In the genomic region with DNA sequence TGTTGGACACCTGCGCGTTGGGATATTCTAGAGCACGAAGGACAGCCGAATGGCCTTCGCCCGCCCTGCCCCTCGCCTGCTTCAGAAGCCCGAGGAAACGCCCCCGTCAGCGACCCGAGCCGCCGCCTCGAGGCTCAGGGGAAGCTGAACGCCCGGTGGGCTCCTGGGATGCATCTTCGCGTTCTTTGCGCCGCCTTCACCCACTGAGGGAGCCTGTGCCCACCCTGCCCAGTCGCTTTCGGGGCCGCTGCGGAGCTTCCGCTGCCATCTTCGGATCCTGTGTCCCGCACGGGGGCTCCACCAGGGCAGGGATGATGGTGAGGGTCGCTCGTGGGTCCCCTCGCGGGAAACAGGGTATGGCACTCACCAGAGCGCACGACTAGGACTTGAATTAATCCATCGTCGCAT, we compare ENCODE assay signal across 7 cellular contexts.
DNase-seq lines count a peak whose midpoint lies in the region; ATAC-seq, FAIRE-seq and TF ChIP-seq lines count a peak whose summit lies in the region.
"Not testable (repeated sequence)": the region's sequence is repeated elsewhere in the genome, so short reads cannot be mapped to it uniquely, and the experiment has no call there.

No MANE protein-coding gene starts in this region.

- SMC1A ChIA-PET in GM12878 (lab: Charles Lee; ENCODE audit: uncharacterized antibody, unreplicated experiment): not testable (repeated sequence)

- not testable (repeated sequence) for TF ChIP-seq EP300 in GM12878 (IDR thresholded peaks at IDR 0.05; ENCODE audit: borderline replicate concordance in 1 of 2, control insufficient read depth in 1 of 2, low read depth in 2 of 2, low read length in 2 of 2)

- H3K27me3 Mint-ChIP-seq in activated T-cell treated with anti-CD3 and anti-CD28 coated beads, Interleukin-2, amount 50 U/mL, for 24 hours: peaks cover 13% of the 10 kb centered on the region
- not testable (repeated sequence) for H3K27me3 Mint-ChIP-seq in glutamatergic neuron (ENCODE audit: unreplicated experiment)
- peaks cover 4 to 19% (median 7%) of the 10 kb centered on the region in 5 donors for H3K27me3 Mint-ChIP-seq in naive thymus-derived CD8-positive, alpha-beta T cell

- in situ Hi-C loops in GM12878 (cut with MboI): not testable (repeated sequence)

- peak overlapping the region; percentile 56 for H3K4me3 Mint-ChIP-seq in activated T-cell treated with anti-CD3 and anti-CD28 coated beads, Interleukin-2, amount 50 U/mL, for 24 hours
- peak overlapping the region; percentile 64 for H3K4me3 Mint-ChIP-seq in glutamatergic neuron (ENCODE audit: unreplicated experiment)
- H3K4me3 Mint-ChIP-seq in naive thymus-derived CD8-positive, alpha-beta T cell: peak overlapping the region; percentile 39 to 82 (median 65)

- H2AFZ ChIP-seq in GM12878 (ENCODE audit: control insufficient read depth, low read depth, low read length): not testable (repeated sequence)

- not testable (repeated sequence) for H4K20me1 ChIP-seq in GM12878 (ENCODE audit: control insufficient read depth, insufficient read depth)

- not testable (repeated sequence) for H3K9me3 ChIP-seq in Peyer's patch; GM12878 (replicated peaks; ENCODE audit: control insufficient read depth, insufficient read depth, low read length)

- 12% methylated on average over 29 of the region's 37 CpGs for WGBS in GM12878 (ENCODE audit: insufficient coverage, insufficient replicate concordance, low lambda C conversion rate, missing lambda C conversion rate)

- RAD21 ChIA-PET in GM12878 (lab: Charles Lee; ENCODE audit: unreplicated experiment): not testable (repeated sequence)

- peak overlapping the region; percentile 35; the same call in 1 of the 2 replicates for H3K4me3 ChIP-seq in GM08714 (ENCODE audit: low read length)
- H3K4me3 ChIP-seq in Peyer's patch: peak overlapping the region; percentile 30 to 47 (median 38)
- not testable (repeated sequence) for H3K4me3 ChIP-seq in GM12878

- H3K27me3 ChIP-seq in Peyer's patch; GM12878 (replicated peaks in 1 of 2; ENCODE audit: control insufficient read depth in 2 of 2, insufficient read depth in 2 of 2, low read length in 1 of 2): not testable (repeated sequence)

- not testable (repeated sequence) for FAIRE-seq in GM12878 (lab: Jason Lieb, UNC)

- ATAC-seq in GM12878: peak; percentile 30
- peak; percentile 60 to 64 for ATAC-seq in naive thymus-derived CD8-positive, alpha-beta T cell

- not testable (repeated sequence) for H3K27ac Mint-ChIP-seq in activated T-cell treated with anti-CD3 and anti-CD28 coated beads, Interleukin-2, amount 50 U/mL, for 24 hours; glutamatergic neuron (ENCODE audit: unreplicated experiment)
- peak overlapping the region in 1 of 10 donors; percentile 7 for H3K27ac Mint-ChIP-seq in naive thymus-derived CD8-positive, alpha-beta T cell

- H3K9me3 Mint-ChIP-seq in activated T-cell treated with anti-CD3 and anti-CD28 coated beads, Interleukin-2, amount 50 U/mL, for 24 hours; glutamatergic neuron (ENCODE audit: unreplicated experiment); naive thymus-derived CD8-positive, alpha-beta T cell: not testable (repeated sequence)

- H3K36me3 ChIP-seq in Peyer's patch; GM12878 (ENCODE audit: control insufficient read depth in 2 of 2, insufficient read depth in 2 of 2, low read length in 1 of 2): not testable (repeated sequence)

- not testable (repeated sequence) for TF ChIP-seq RAD21 in GM12878 (IDR thresholded peaks at IDR 0.05; ENCODE audit: insufficient read depth, low read depth, low read length)

- CTCF ChIA-PET in GM12878 (lab: Yijun Ruan, JAX): not testable (repeated sequence)

- H3K36me3 Mint-ChIP-seq in activated T-cell treated with anti-CD3 and anti-CD28 coated beads, Interleukin-2, amount 50 U/mL, for 24 hours (ENCODE audit: low read depth); glutamatergic neuron (ENCODE audit: unreplicated experiment); naive thymus-derived CD8-positive, alpha-beta T cell: not testable (repeated sequence)

- H3K9ac ChIP-seq in GM12878 (ENCODE audit: control insufficient read depth, insufficient read depth, low read length): not testable (repeated sequence)

- TF ChIP-seq POLR2A in Peyer's patch (IDR thresholded peaks at IDR 0.05); GM12878 (IDR thresholded peaks at IDR 0.05; ENCODE audit: low read depth, low read length): not testable (repeated sequence)

- H3K27ac ChIP-seq in Peyer's patch; GM12878 (ENCODE audit: control insufficient read depth, insufficient read depth): not testable (repeated sequence)

- intact Hi-C loops in GM12878 (cut with micrococcal nuclease; ENCODE audit: unreplicated experiment): not testable (repeated sequence)

- not testable (repeated sequence) for H3K4me1 Mint-ChIP-seq in activated T-cell treated with anti-CD3 and anti-CD28 coated beads, Interleukin-2, amount 50 U/mL, for 24 hours (ENCODE audit: low read depth); glutamatergic neuron (ENCODE audit: low read depth, unreplicated experiment); naive thymus-derived CD8-positive, alpha-beta T cell

- not testable (repeated sequence) for TF ChIP-seq CTCF in Peyer's patch (IDR thresholded peaks at IDR 0.05); GM12878 (IDR thresholded peaks at IDR 0.05 in 2 of 3, conservative IDR thresholded peaks at IDR 0.05 in 1 of 3; ENCODE audit: control insufficient read depth in 2 of 3, extremely low read depth in 1 of 3, insufficient read depth in 1 of 3, low read depth in 3 of 3, low read length in 3 of 3); glutamatergic neuron (IDR thresholded peaks at IDR 0.05; ENCODE audit: partially characterized antibody, unreplicated experiment)

- not testable (repeated sequence) for H3K4me1 ChIP-seq in Peyer's patch; GM12878 (ENCODE audit: control insufficient read depth, insufficient read depth, low read length)

- H3K4me2 ChIP-seq in GM12878 (ENCODE audit: control insufficient read depth, insufficient read depth): 0 out of 2 replicates have a peak overlapping the region, but pooled peaks have one; percentile 38

- H3K79me2 ChIP-seq in GM12878 (ENCODE audit: control insufficient read depth, insufficient read depth, low read length): not testable (repeated sequence)

- not testable (repeated sequence) for DNase-seq in Peyer's patch; GM12878 (ENCODE audit: low read depth, low spot score)
- peak; percentile 52 for DNase-seq in activated T-cell treated with anti-CD3 and anti-CD28 coated beads, Interleukin-2, amount 50 U/mL, for 24 hours
- peak; percentile 36 for DNase-seq in glutamatergic neuron
- peak in 1 of 10 donors; percentile 6 for DNase-seq in naive thymus-derived CD8-positive, alpha-beta T cell
- DNase-seq in stimulated activated CD8-positive, alpha-beta memory T cell treated with anti-CD3 and anti-CD28 coated beads, Interleukin-4, amount 100 ng/mL, for 48 hours: peak; percentile 31

- not testable (repeated sequence) for BruUV-seq in GM12878 (replicated peaks; lab: Mats Ljungman, UMichigan)

- POLR2A ChIA-PET in GM12878 (lab: Charles Lee); naive thymus-derived CD8-positive, alpha-beta T cell (lab: Charles Lee): not testable (repeated sequence)
